1 cellular context compared by ENCODE assay signal in the genomic region with DNA sequence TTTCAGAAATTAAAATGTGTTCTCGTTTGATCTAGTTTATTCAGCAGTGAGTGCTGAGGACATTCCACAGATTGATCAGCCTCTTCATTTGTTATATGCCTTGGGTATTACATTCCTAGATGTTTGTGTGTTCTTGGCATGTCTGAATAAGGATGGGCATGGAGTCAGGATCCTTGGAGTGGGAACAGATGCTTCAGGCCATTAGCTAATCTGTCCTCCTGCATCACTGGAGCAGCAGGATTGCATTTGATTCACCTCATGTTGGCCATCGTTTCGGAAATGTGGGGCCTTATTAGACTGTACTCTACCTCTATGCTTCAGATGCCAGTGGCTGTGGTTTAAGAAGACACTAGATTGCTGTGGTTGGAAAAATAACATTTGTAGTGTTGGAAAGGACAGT.
TF ChIP-seq lines count a peak whose summit lies in the region.

No MANE protein-coding gene starts in this region.

TF ChIP-seq in H1, 55 proteins besides CTCF, POLR2A, EP300 and RAD21:
- TF ChIP-seq MAFK (IDR thresholded peaks at IDR 0.05; ENCODE audit: low read depth, low read length) (no peak), TAF7 (optimal IDR thresholded peaks at IDR 0.05; ENCODE audit: borderline replicate concordance, low read depth, low read length) (no peak)
